In the genomic region with DNA sequence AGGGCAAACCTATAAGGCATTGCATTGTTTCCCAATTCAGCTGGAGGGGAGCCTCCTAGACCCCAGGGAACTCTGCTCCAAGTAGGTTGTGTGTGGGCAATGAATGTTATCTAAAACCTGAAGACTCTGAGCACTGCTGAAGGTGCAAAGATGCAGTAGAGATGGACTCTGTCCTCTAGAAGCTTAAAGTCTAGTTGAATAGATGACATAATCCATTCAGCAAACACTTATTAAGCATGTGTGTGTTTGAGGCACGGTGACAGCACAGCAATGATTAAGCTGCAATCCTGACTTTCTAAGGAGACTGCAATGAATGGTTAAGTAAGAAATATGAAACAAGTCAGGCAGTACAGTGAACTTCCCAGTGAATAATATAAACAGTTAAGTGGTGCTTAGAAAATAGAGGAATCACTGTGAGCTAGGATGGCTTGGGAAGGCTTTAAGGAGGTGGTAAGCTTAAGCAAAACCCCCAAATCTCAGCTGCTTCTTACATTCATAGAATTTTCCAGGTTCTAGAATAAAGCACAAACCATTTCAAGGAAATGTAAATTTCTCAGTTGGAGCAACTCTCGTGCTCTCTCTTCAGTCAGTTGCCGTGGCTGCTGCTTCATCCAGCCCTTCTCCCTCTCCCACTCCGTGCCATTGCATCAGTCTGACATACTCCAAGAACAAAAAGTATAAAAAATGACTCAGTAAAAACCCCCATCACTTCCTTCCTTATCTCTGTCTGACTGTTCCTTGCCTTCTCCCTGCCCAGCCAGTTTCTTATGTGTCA, we compare ENCODE assay signal across 9 cellular contexts. TPM values are rescaled to one million over a fixed set of nuclear protein-coding genes. Genes with fewer than 3 reads are reported as not detected.
DNase-seq lines count a peak whose midpoint lies in the region; ATAC-seq and TF ChIP-seq lines count a peak whose summit lies in the region.
"Had no signal": no experiment of that assay in that cellular context is flagged by ENCODE, and none has a peak within 500 bp of the region (broad histone marks: within the 10 kb centered on the region; RNA-seq: fewer than 3 reads in every experiment).

No MANE protein-coding gene starts in this region.

- H3K4me3 Mint-ChIP-seq in activated naive CD4-positive, alpha-beta T cell treated with anti-CD3 and anti-CD28 coated beads for 36 hours = no peak overlapping the region
- H3K4me3 Mint-ChIP-seq in activated naive CD4-positive, alpha-beta T cell treated with anti-CD3 and anti-CD28 coated beads, Interleukin-2, amount 10 ng/mL, durations not matched to agents 7 days and 5 days = no peak overlapping the region
- H3K4me3 Mint-ChIP-seq in activated CD4-positive, alpha-beta memory T cell treated with anti-CD3 and anti-CD28 coated beads for 36 hours = no peak overlapping the region

- no peak for TF ChIP-seq CTCF in left ventricle myocardium inferior (IDR thresholded peaks at IDR 0.05; ENCODE audit: borderline replicate concordance)
- TF ChIP-seq CTCF in tibial artery (IDR thresholded peaks at IDR 0.05) = no peak

- H3K36me3 Mint-ChIP-seq in activated naive CD4-positive, alpha-beta T cell treated with anti-CD3 and anti-CD28 coated beads for 36 hours (ENCODE audit: low read depth) = peaks cover 15% of the 10 kb centered on the region
- H3K36me3 Mint-ChIP-seq in activated naive CD4-positive, alpha-beta T cell treated with anti-CD3 and anti-CD28 coated beads, Interleukin-2, amount 10 ng/mL, durations not matched to agents 7 days and 5 days = peaks cover 61% of the 10 kb centered on the region
- H3K36me3 Mint-ChIP-seq in activated CD4-positive, alpha-beta memory T cell treated with anti-CD3 and anti-CD28 coated beads for 36 hours = peaks cover 21% of the 10 kb centered on the region

- H3K27me3 Mint-ChIP-seq in activated naive CD4-positive, alpha-beta T cell treated with anti-CD3 and anti-CD28 coated beads for 36 hours (ENCODE audit: low read depth) = no peaks in the 10 kb centered on the region
- no peaks in the 10 kb centered on the region for H3K27me3 Mint-ChIP-seq in activated naive CD4-positive, alpha-beta T cell treated with anti-CD3 and anti-CD28 coated beads, Interleukin-2, amount 10 ng/mL, durations not matched to agents 7 days and 5 days
- H3K27me3 Mint-ChIP-seq in activated CD4-positive, alpha-beta memory T cell treated with anti-CD3 and anti-CD28 coated beads for 36 hours = no peaks in the 10 kb centered on the region

- H3K27ac ChIP-seq in left ventricle myocardium inferior (replicated peaks) (peak overlapping the region; percentile 28), tibial artery (peak overlapping the region; percentile 18 to 66)

- H3K36me3 ChIP-seq in left ventricle myocardium inferior (peaks cover 38% of the 10 kb centered on the region), tibial artery (peaks cover 39 to 43% (median 39%) of the 10 kb centered on the region in 3 donors)

- no peaks in the 10 kb centered on the region for H3K9me3 Mint-ChIP-seq in activated naive CD4-positive, alpha-beta T cell treated with anti-CD3 and anti-CD28 coated beads for 36 hours
- H3K9me3 Mint-ChIP-seq in activated naive CD4-positive, alpha-beta T cell treated with anti-CD3 and anti-CD28 coated beads, Interleukin-2, amount 10 ng/mL, durations not matched to agents 7 days and 5 days = no peaks in the 10 kb centered on the region
- H3K9me3 Mint-ChIP-seq in activated CD4-positive, alpha-beta memory T cell treated with anti-CD3 and anti-CD28 coated beads for 36 hours = no peaks in the 10 kb centered on the region

- POLR2A ChIA-PET in activated CD4-positive, alpha-beta memory T cell treated with anti-CD3 and anti-CD28 coated beads for 36 hours (lab: Charles Lee) = interaction anchor here (0.7 to 3.7 kb wide), 7 partner anchors 9 to 257 kb away, joined by 3 to 22 read pairs (median 5); partner anchors contain the start of genes C2orf42 and MXD1

- intact Hi-C loops in activated naive CD4-positive, alpha-beta T cell treated with anti-CD3 and anti-CD28 coated beads for 36 hours (cut with micrococcal nuclease) = loop anchor here (1.0 kb wide), 1 partner anchor 12 kb away; no protein-coding TSS in a partner anchor
- intact Hi-C loops in activated CD4-positive, alpha-beta memory T cell treated with anti-CD3 and anti-CD28 coated beads for 36 hours (cut with micrococcal nuclease) = loop anchor here (1.0 to 5.0 kb wide), 4 partner anchors 12 to 208 kb away; partner anchors contain the start of gene MXD1
- intact Hi-C loops in left ventricle myocardium inferior (cut with micrococcal nuclease) = no loop called here
- intact Hi-C loops in tibial artery (cut with DNase I; ENCODE audit: low total_unique reads) = loop anchor here (5.0 kb wide), 1 partner anchor 133 kb away; no protein-coding TSS in a partner anchor

- peak; percentile 48 for DNase-seq in activated naive CD4-positive, alpha-beta T cell treated with anti-CD3 and anti-CD28 coated beads for 36 hours
- DNase-seq in activated naive CD4-positive, alpha-beta T cell treated with anti-CD3 and anti-CD28 coated beads, Interleukin-2, amount 10 ng/mL, durations not matched to agents 7 days and 5 days = no peak
- DNase-seq in activated CD4-positive, alpha-beta memory T cell treated with anti-CD3 and anti-CD28 coated beads for 36 hours = peak; percentile 63
- no peak for DNase-seq in left ventricle myocardium inferior
- DNase-seq in tibial artery = peak in 1 of 2 donors; percentile 41
- DNase-seq in NCI-H2029 (lab: John Stamatoyannopoulos, UW) = no peak
- DNase-seq: NCI-H82 had no signal

- no peaks in the 10 kb centered on the region for H3K27me3 ChIP-seq in left ventricle myocardium inferior (ENCODE audit: low read depth)
- no peaks in the 10 kb centered on the region for H3K27me3 ChIP-seq in tibial artery

- H3K9me3 ChIP-seq in left ventricle myocardium inferior (replicated peaks) = no peaks in the 10 kb centered on the region
- H3K9me3 ChIP-seq in tibial artery = no peaks in the 10 kb centered on the region

- H3K4me1 ChIP-seq in left ventricle myocardium inferior = peaks cover 18% of the 10 kb centered on the region
- H3K4me1 ChIP-seq in tibial artery = peaks cover 0 to 38% (median 22%) of the 10 kb centered on the region in 4 donors

- CTCF ChIA-PET in activated naive CD4-positive, alpha-beta T cell treated with anti-CD3 and anti-CD28 coated beads for 36 hours (lab: Charles Lee) = interaction anchor here (0.6 to 4.6 kb wide), 4 partner anchors 12 to 211 kb away, joined by 3 to 26 read pairs (median 4); partner anchors contain the start of gene MXD1
- CTCF ChIA-PET in activated naive CD4-positive, alpha-beta T cell treated with anti-CD3 and anti-CD28 coated beads, Interleukin-2, amount 10 ng/mL, durations not matched to agents 7 days and 5 days (lab: Charles Lee) = interaction anchor here (0.5 to 1.2 kb wide), 3 partner anchors 10 to 135 kb away, joined by 3 read pairs; no protein-coding TSS in a partner anchor
- CTCF ChIA-PET in activated CD4-positive, alpha-beta memory T cell treated with anti-CD3 and anti-CD28 coated beads for 36 hours (lab: Charles Lee) = interaction anchor here (1.0 to 4.0 kb wide), 4 partner anchors 21 to 157 kb away, joined by 3 to 20 read pairs (median 8); partner anchors contain the start of gene MXD1

- ATAC-seq in HG03460 (IDR thresholded peaks at IDR 0.05; ENCODE audit: unreplicated experiment) = no peak
- ATAC-seq in GM21423 (IDR thresholded peaks at IDR 0.05; ENCODE audit: unreplicated experiment) = no peak

- no peak overlapping the region for H3K27ac Mint-ChIP-seq in activated naive CD4-positive, alpha-beta T cell treated with anti-CD3 and anti-CD28 coated beads for 36 hours
- no peak overlapping the region for H3K27ac Mint-ChIP-seq in activated naive CD4-positive, alpha-beta T cell treated with anti-CD3 and anti-CD28 coated beads, Interleukin-2, amount 10 ng/mL, durations not matched to agents 7 days and 5 days
- peak overlapping the region; percentile 73 for H3K27ac Mint-ChIP-seq in activated CD4-positive, alpha-beta memory T cell treated with anti-CD3 and anti-CD28 coated beads for 36 hours

- H3K4me3 ChIP-seq in left ventricle myocardium inferior = no peak overlapping the region
- H3K4me3 ChIP-seq in tibial artery = no peak overlapping the region

- H3K4me1 Mint-ChIP-seq in activated naive CD4-positive, alpha-beta T cell treated with anti-CD3 and anti-CD28 coated beads for 36 hours (ENCODE audit: low read depth) = peaks cover 26% of the 10 kb centered on the region
- H3K4me1 Mint-ChIP-seq in activated naive CD4-positive, alpha-beta T cell treated with anti-CD3 and anti-CD28 coated beads, Interleukin-2, amount 10 ng/mL, durations not matched to agents 7 days and 5 days = peaks cover 24% of the 10 kb centered on the region
- peaks cover 37% of the 10 kb centered on the region for H3K4me1 Mint-ChIP-seq in activated CD4-positive, alpha-beta memory T cell treated with anti-CD3 and anti-CD28 coated beads for 36 hours (ENCODE audit: low read depth)

RNA-seq across cellular contexts. Expression of gene MXD1, which starts 19.1 kb away (rescaled TPM):
- 1 to 10 TPM; 7.6 to 9.6 TPM for total RNA-seq in activated naive CD4-positive, alpha-beta T cell treated with anti-CD3 and anti-CD28 coated beads for 36 hours
- total RNA-seq in activated CD4-positive, alpha-beta memory T cell treated with anti-CD3 and anti-CD28 coated beads for 36 hours = 10 to 100 TPM; 14.1 to 15.9 TPM
- 3.5 TPM for total RNA-seq in left ventricle myocardium inferior

RNA-seq across cellular contexts. Expression of gene ASPRV1, which starts 27.4 kb away (rescaled TPM):
- total RNA-seq in activated naive CD4-positive, alpha-beta T cell treated with anti-CD3 and anti-CD28 coated beads for 36 hours = under 1 TPM; 0.41 to 0.59 TPM
- under 1 TPM; 0.63 to 0.71 TPM for total RNA-seq in activated CD4-positive, alpha-beta memory T cell treated with anti-CD3 and anti-CD28 coated beads for 36 hours
- 0.63 TPM for total RNA-seq in left ventricle myocardium inferior

RNA-seq across cellular contexts. Expression of gene SNRNP27, which starts 40.3 kb away (rescaled TPM):
- total RNA-seq in activated naive CD4-positive, alpha-beta T cell treated with anti-CD3 and anti-CD28 coated beads for 36 hours = 10 to 100 TPM; 56.7 to 64.6 TPM
- total RNA-seq in activated CD4-positive, alpha-beta memory T cell treated with anti-CD3 and anti-CD28 coated beads for 36 hours = 10 to 100 TPM; 67.5 to 70.4 TPM
- 56.0 TPM for total RNA-seq in left ventricle myocardium inferior

Comparison
In these comparisons a context has a peak if more than half of its experiments do, and no peak if none do; other contexts are left out.
1. DNase-seq: peak in activated naive CD4-positive, alpha-beta T cell treated with anti-CD3 and anti-CD28 coated beads for 36 hours (single experiment) and activated CD4-positive, alpha-beta memory T cell treated with anti-CD3 and anti-CD28 coated beads for 36 hours (single experiment); none in activated naive CD4-positive, alpha-beta T cell treated with anti-CD3 and anti-CD28 coated beads, Interleukin-2, amount 10 ng/mL, durations not matched to agents 7 days and 5 days (single experiment), left ventricle myocardium inferior (single experiment) and NCI-H2029 (single experiment).